25 cellular contexts compared by ENCODE assay signal in genomic region chr18:36006997-36007396, GRCh38.
"Had no signal": no experiment of that assay in that cellular context is flagged by ENCODE, and none has a peak within 500 bp of the region (broad histone marks: within the 10 kb centered on the region; RNA-seq: fewer than 3 reads in every experiment).

No MANE protein-coding gene starts in this region.

- H3K4me3 ChIP-seq: neural progenitor cell, ovary, psoas muscle, right lobe of liver, sigmoid colon, stomach, thoracic aorta, thyroid gland, tibial nerve, upper lobe of left lung, vagina had no signal

- H3K27ac ChIP-seq: neural progenitor cell, ovary, parathyroid adenoma, psoas muscle, right lobe of liver, sigmoid colon, stomach, thoracic aorta, thyroid gland, tibial nerve, upper lobe of left lung, vagina had no signal

- FAIRE-seq: small intestine, urothelium cell line had no signal

- H3K9me3 ChIP-seq: ovary, psoas muscle, right lobe of liver, sigmoid colon, stomach, thoracic aorta, thyroid gland, tibial nerve, upper lobe of left lung, vagina had no signal

- H3K9ac ChIP-seq: neural progenitor cell, parathyroid adenoma had no signal

- H3K27me3 ChIP-seq: neural progenitor cell, ovary, right lobe of liver, sigmoid colon, stomach, thyroid gland, tibial nerve, upper lobe of left lung, vagina had no signal

- H3K4me2 ChIP-seq: neural progenitor cell had no signal

- DNase-seq: occipital lobe; ovary; posterior cingulate gyrus; psoas muscle; right cardiac atrium; right lobe of liver; sigmoid colon; small intestine; stimulated activated CD4-positive, alpha-beta T cell treated with anti-CD3 and anti-CD28 coated beads, Interleukin-15, amount 100 ng/mL, for 24 hours; stimulated activated CD4-positive, alpha-beta T cell treated with anti-CD3 and anti-CD28 coated beads, Interleukin-2, amount 100 ng/mL, for 24 hours; stimulated activated CD4-positive, alpha-beta T cell treated with anti-CD3 and anti-CD28 coated beads, Interleukin-2, amount 100 ng/mL, for 48 hours; stimulated activated CD4-positive, alpha-beta T cell treated with anti-CD3 and anti-CD28 coated beads, Interleukin-4, amount 100 ng/mL, for 24 hours; stimulated activated naive B cell treated with anti-CD40 and anti-IgM and Interleukin-4, amounts not matched to agents 10 μg/mL and 1 μg/mL and 100 μg/mL, for 72 hours; stimulated activated naive CD4-positive, alpha-beta T cell treated with Interleukin-2 at 50 U/mL for 16 hours; stomach; thyroid gland; trophoblast cell; upper lobe of left lung had no signal

- H3K36me3 ChIP-seq: neural progenitor cell, ovary, right lobe of liver, sigmoid colon, stomach, thoracic aorta, thyroid gland, tibial nerve, upper lobe of left lung, vagina had no signal

- H3K4me1 ChIP-seq: neural progenitor cell, parathyroid adenoma, psoas muscle, right lobe of liver, sigmoid colon, stomach, thyroid gland, tibial nerve, upper lobe of left lung, vagina had no signal

- H3K79me2 ChIP-seq: parathyroid adenoma had no signal

- H2AFZ ChIP-seq: neural progenitor cell, parathyroid adenoma had no signal

- ATAC-seq: psoas muscle; right cardiac atrium; stimulated activated effector memory CD8-positive, alpha-beta T cell treated with anti-CD3 and anti-CD28 coated beads, Interleukin-12 subunit alpha, Interleukin-12 subunit beta, amount 100 ng/mL, for 72 hours; stimulated activated naive B cell treated with anti-CD40 and anti-IgM and Interleukin-4, amounts not matched to agents 10 μg/mL and 1 μg/mL and 100 μg/mL, for 72 hours had no signal
